8 cellular contexts compared by ENCODE assay signal in genomic region chr1:143884932-143885574, GRCh38.
DNase-seq lines count a peak whose midpoint lies in the region; ATAC-seq and TF ChIP-seq lines count a peak whose summit lies in the region.
"Not testable (repeated sequence)": the region's sequence is repeated elsewhere in the genome, so short reads cannot be mapped to it uniquely, and the experiment has no call there.

No MANE protein-coding gene starts in this region.

- no CpG with 5 or more reads among the region's 53 CpGs for WGBS in lower leg skin, 2 donors

- intact Hi-C loops in lower leg skin (cut with DNase I; ENCODE audit: low total_unique reads): not testable (repeated sequence)

- not testable (repeated sequence) for H3K4me3 ChIP-seq in lower leg skin (ENCODE audit: low read depth, poor library complexity, severe bottlenecking)

- DNase-seq in AG09319 (ENCODE audit: extremely low read depth, low read depth): not testable (repeated sequence)
- peak; percentile 60 for DNase-seq in NCI-H69 (lab: John Stamatoyannopoulos, UW)
- DNase-seq in activated CD8-positive, alpha-beta memory T cell treated with anti-CD3 and anti-CD28 coated beads for 1 hour (ENCODE audit: extremely low read depth in 1 of 2, low read depth in 1 of 2): peak; percentile 35 to 48
- peak; percentile 34 for DNase-seq in dermis blood vessel endothelial cell
- peak; percentile 14 to 95 for DNase-seq in lower leg skin (ENCODE audit: low spot score in 2 of 2)
- peak; percentile 66 for DNase-seq in stimulated activated CD4-positive, alpha-beta T cell treated with anti-CD3 and anti-CD28 coated beads, Interleukin-4, amount 100 ng/mL, for 1 hour

- peak; percentile 87 for ATAC-seq in GM19035 (IDR thresholded peaks at IDR 0.05; ENCODE audit: unreplicated experiment)
- peak; percentile 89 for ATAC-seq in HG03039 (IDR thresholded peaks at IDR 0.05; ENCODE audit: unreplicated experiment)

- peak; percentile 19; the same call in 1 of the 2 replicates for TF ChIP-seq CTCF in AG09319 (IDR thresholded peaks at IDR 0.05; ENCODE audit: low read depth, low read length)
- not testable (repeated sequence) for TF ChIP-seq CTCF in lower leg skin (IDR thresholded peaks at IDR 0.05)

- not testable (repeated sequence) for TF ChIP-seq POLR2A in lower leg skin (IDR thresholded peaks at IDR 0.05)
